21 cellular contexts compared by ENCODE assay signal in genomic region chr1:154845174-154845573, GRCh38. TPM values are rescaled to one million over a fixed set of nuclear protein-coding genes. Genes with fewer than 3 reads are reported as not detected.
DNase-seq lines count a peak whose midpoint lies in the region; ATAC-seq and TF ChIP-seq lines count a peak whose summit lies in the region.
"Had no signal": no experiment of that assay in that cellular context is flagged by ENCODE, and none has a peak within 500 bp of the region (broad histone marks: within the 10 kb centered on the region; RNA-seq: fewer than 3 reads in every experiment).

No MANE protein-coding gene starts in this region.

- H3K27ac ChIP-seq in skeletal muscle tissue (ENCODE audit: low read depth, low read length): peak overlapping the region; percentile 60
- no peak overlapping the region for H3K27ac ChIP-seq in osteoblast (ENCODE audit: low read depth, low read length)
- H3K27ac ChIP-seq: A549, C4-2B, PC-9 had no signal

- no peak overlapping the region for H3K4me2 ChIP-seq in osteoblast (ENCODE audit: insufficient read depth, low read length)
- H3K4me2 ChIP-seq: A549, PC-9 had no signal

- no peak overlapping the region for H2AFZ ChIP-seq in osteoblast (ENCODE audit: low read length)
- H2AFZ ChIP-seq: PC-9 had no signal

- H3K9me3 ChIP-seq in skeletal muscle tissue (ENCODE audit: control insufficient read depth in 3 of 3, low read length in 3 of 3) (no peaks in the 10 kb centered on the region), osteoblast (ENCODE audit: low read depth, low read length) (no peaks in the 10 kb centered on the region)
- H3K9me3 ChIP-seq: A549, Caco-2 had no signal

- no peak overlapping the region for H3K27ac Mint-ChIP-seq in glutamatergic neuron (ENCODE audit: unreplicated experiment)
- no peak overlapping the region for H3K27ac Mint-ChIP-seq in activated T-cell treated with anti-CD3 and anti-CD28 coated beads, Interleukin-2, amount 50 U/mL, for 24 hours
- H3K27ac Mint-ChIP-seq: IgD-negative memory B cell had no signal

- H3K4me3 Mint-ChIP-seq in glutamatergic neuron (ENCODE audit: unreplicated experiment): peak overlapping the region; percentile 39
- H3K4me3 Mint-ChIP-seq in activated T-cell treated with anti-CD3 and anti-CD28 coated beads, Interleukin-2, amount 50 U/mL, for 24 hours: no peak overlapping the region
- H3K4me3 Mint-ChIP-seq: H9 had no signal

- intact Hi-C loops in Right ventricle myocardium inferior (cut with DNase I) (no loop called here), cardiac septum (cut with DNase I) (no loop called here)

- H4K20me1 ChIP-seq in osteoblast (ENCODE audit: insufficient read depth, low read length): no peaks in the 10 kb centered on the region

- no peaks in the 10 kb centered on the region for H3K79me2 ChIP-seq in osteoblast (ENCODE audit: insufficient read depth, low read length)

- peaks cover 53 to 85% (median 63%) of the 10 kb centered on the region in 3 donors for H3K4me1 ChIP-seq in skeletal muscle tissue (ENCODE audit: control insufficient read depth in 3 of 3, insufficient read depth in 3 of 3, low read length in 3 of 3)
- no peaks in the 10 kb centered on the region for H3K4me1 ChIP-seq in osteoblast (ENCODE audit: insufficient read depth, low read length)
- H3K4me1 ChIP-seq: A549, Caco-2 had no signal

- peak; percentile 69 for DNase-seq in Right ventricle myocardium inferior (ENCODE audit: missing footprints)
- no peak for DNase-seq in cardiac septum (ENCODE audit: low spot score)
- DNase-seq in glutamatergic neuron: no peak
- DNase-seq in medulla oblongata (ENCODE audit: extremely low spot score): peak; percentile 45
- no peak for DNase-seq in osteoblast (ENCODE audit: insufficient read length, low spot score, missing footprints)
- DNase-seq in activated T-cell treated with anti-CD3 and anti-CD28 coated beads, Interleukin-2, amount 50 U/mL, for 24 hours: no peak
- DNase-seq: Caco-2, DMS153, EL, H9, NCI-H1417, NCI-H2029, NCI-H2171 treated with DMSO at 0.1 percent for 48 hours, NCI-H510A treated with DMSO at 0.1 percent for 48 hours, NCI-H82 had no signal

- H3K27me3 Mint-ChIP-seq in glutamatergic neuron (ENCODE audit: unreplicated experiment): peaks cover 12% of the 10 kb centered on the region
- peaks cover 6% of the 10 kb centered on the region for H3K27me3 Mint-ChIP-seq in activated T-cell treated with anti-CD3 and anti-CD28 coated beads, Interleukin-2, amount 50 U/mL, for 24 hours

- no peaks in the 10 kb centered on the region for H3K36me3 ChIP-seq in skeletal muscle tissue (ENCODE audit: control insufficient read depth in 3 of 3, insufficient read depth in 3 of 3, low read length in 3 of 3)
- H3K36me3 ChIP-seq in osteoblast (ENCODE audit: insufficient read depth, low read length): no peaks in the 10 kb centered on the region

- peaks cover 69% of the 10 kb centered on the region for H3K4me1 Mint-ChIP-seq in glutamatergic neuron (ENCODE audit: low read depth, unreplicated experiment)
- peaks cover 13% of the 10 kb centered on the region for H3K4me1 Mint-ChIP-seq in activated T-cell treated with anti-CD3 and anti-CD28 coated beads, Interleukin-2, amount 50 U/mL, for 24 hours (ENCODE audit: low read depth)

- H3K36me3 Mint-ChIP-seq in glutamatergic neuron (ENCODE audit: unreplicated experiment): no peaks in the 10 kb centered on the region
- no peaks in the 10 kb centered on the region for H3K36me3 Mint-ChIP-seq in activated T-cell treated with anti-CD3 and anti-CD28 coated beads, Interleukin-2, amount 50 U/mL, for 24 hours (ENCODE audit: low read depth)
- H3K36me3 Mint-ChIP-seq: IgD-negative memory B cell had no signal

- no peaks in the 10 kb centered on the region for H3K27me3 ChIP-seq in skeletal muscle tissue (ENCODE audit: control insufficient read depth in 3 of 3, insufficient read depth in 3 of 3, low read length in 3 of 3)
- H3K27me3 ChIP-seq in osteoblast (ENCODE audit: insufficient read depth, low read length): peaks cover 24% of the 10 kb centered on the region

- H3K9ac ChIP-seq in skeletal muscle tissue (ENCODE audit: low read depth in 1 of 3, low read length in 3 of 3): peak overlapping the region in 2 of 3 donors; percentile 40 to 54

- peak overlapping the region; percentile 15 to 40 (median 29) for H3K4me3 ChIP-seq in skeletal muscle tissue (ENCODE audit: low read length in 3 of 3)
- no peak overlapping the region for H3K4me3 ChIP-seq in osteoblast (ENCODE audit: insufficient read depth, low read length)
- H3K4me3 ChIP-seq: A549, PC-9 had no signal

- ATAC-seq in Right ventricle myocardium inferior (peak; percentile 84), HG02938 (IDR thresholded peaks at IDR 0.05; ENCODE audit: unreplicated experiment) (no peak)
- ATAC-seq: A549 had no signal

- TF ChIP-seq CTCF in glutamatergic neuron (IDR thresholded peaks at IDR 0.05; ENCODE audit: partially characterized antibody, unreplicated experiment) (no peak), osteoblast (IDR thresholded peaks at IDR 0.05; ENCODE audit: extremely low read depth, low read depth, low read length) (no peak)

- H3K9me3 Mint-ChIP-seq in glutamatergic neuron (ENCODE audit: unreplicated experiment): peaks cover 12% of the 10 kb centered on the region
- H3K9me3 Mint-ChIP-seq in activated T-cell treated with anti-CD3 and anti-CD28 coated beads, Interleukin-2, amount 50 U/mL, for 24 hours: no peaks in the 10 kb centered on the region
- H3K9me3 Mint-ChIP-seq: H9, IgD-negative memory B cell had no signal

RNA-seq across cellular contexts. Expression of gene KCNN3, which starts 24.9 kb away (rescaled TPM):
- 3.4 TPM for total RNA-seq in Right ventricle myocardium inferior
- 2.8 TPM for total RNA-seq in cardiac septum
- total RNA-seq in glutamatergic neuron (ENCODE audit: unreplicated experiment): 3.8 TPM
- total RNA-seq in skeletal muscle tissue: 3.7 TPM
- total RNA-seq in osteoblast: under 0.01 TPM in 2 replicates

Comparison
In these comparisons a context has a peak if more than half of its experiments do, and no peak if none do; other contexts are left out.
1. DNase-seq: peak in Right ventricle myocardium inferior (single experiment) and medulla oblongata (single experiment); none in cardiac septum (single experiment), glutamatergic neuron (single experiment), osteoblast (single experiment) and activated T-cell treated with anti-CD3 and anti-CD28 coated beads, Interleukin-2, amount 50 U/mL, for 24 hours (single experiment).